13 cellular contexts compared by ENCODE assay signal in genomic region chr1:165634154-165634921, GRCh38. TPM values are rescaled to one million over a fixed set of nuclear protein-coding genes. Genes with fewer than 3 reads are reported as not detected.
A peak's percentile ranks its signal among the peaks of the same experiment; 100 is the strongest.
DNase-seq lines count a peak whose midpoint lies in the region; ATAC-seq and TF ChIP-seq lines count a peak whose summit lies in the region.
"Had no signal": no experiment of that assay in that cellular context is flagged by ENCODE, and none has a peak within 500 bp of the region (broad histone marks: within the 10 kb centered on the region; RNA-seq: fewer than 3 reads in every experiment).

No MANE protein-coding gene starts in this region.

- H3K9me3 Mint-ChIP-seq in stimulated activated naive CD8-positive, alpha-beta T cell treated with anti-CD3 and anti-CD28 coated beads, Interleukin-15, Interleukin-2, amounts not matched to agents 100 ng/mL and 50 ng/mL, for 24 hours = no peaks in the 10 kb centered on the region
- H3K9me3 Mint-ChIP-seq in brain = no peaks in the 10 kb centered on the region
- H3K9me3 Mint-ChIP-seq in nephron = no peaks in the 10 kb centered on the region

- DNase-seq in stimulated activated naive CD8-positive, alpha-beta T cell treated with anti-CD3 and anti-CD28 coated beads, Interleukin-15, Interleukin-2, amounts not matched to agents 100 U/mL and 50 U/mL, for 24 hours = no peak
- DNase-seq: activated CD4-positive, alpha-beta T cell treated with anti-CD3 and anti-CD28 coated beads for 1 hour; activated CD8-positive, alpha-beta memory T cell treated with anti-CD3 and anti-CD28 coated beads, Interleukin-2, amount 50 U/mL, for 48 hours; NCI-H187 treated with DMSO at 0.1 percent for 48 hours; NCI-H748 treated with DMSO at 0.1 percent for 48 hours; stimulated activated naive CD4-positive, alpha-beta T cell treated with Interleukin-2 at 50 U/mL for 16 hours had no signal

- no peak overlapping the region for H3K4me3 Mint-ChIP-seq in stimulated activated naive CD8-positive, alpha-beta T cell treated with anti-CD3 and anti-CD28 coated beads, Interleukin-15, Interleukin-2, amounts not matched to agents 100 ng/mL and 50 ng/mL, for 24 hours
- H3K4me3 Mint-ChIP-seq in brain (peak overlapping the region in 4 of 5 experiments; percentile 62 to 84 (median 70)), nephron (peak overlapping the region; percentile 17 to 59 (median 27))

- peak overlapping the region; percentile 22 for H3K27ac Mint-ChIP-seq in stimulated activated naive CD8-positive, alpha-beta T cell treated with anti-CD3 and anti-CD28 coated beads, Interleukin-15, Interleukin-2, amounts not matched to agents 100 ng/mL and 50 ng/mL, for 24 hours
- H3K27ac Mint-ChIP-seq in brain (peak overlapping the region in 3 of 5 experiments; percentile 19 to 59 (median 43)), nephron (peak overlapping the region in 1 of 3 experiments; percentile 2)

- no peaks in the 10 kb centered on the region for H3K36me3 Mint-ChIP-seq in stimulated activated naive CD8-positive, alpha-beta T cell treated with anti-CD3 and anti-CD28 coated beads, Interleukin-15, Interleukin-2, amounts not matched to agents 100 ng/mL and 50 ng/mL, for 24 hours (ENCODE audit: low read depth)
- H3K36me3 Mint-ChIP-seq in brain = peaks cover 14% of the 10 kb centered on the region
- no peaks in the 10 kb centered on the region for H3K36me3 Mint-ChIP-seq in nephron (ENCODE audit: low read depth)

- no peak for ATAC-seq in stimulated activated naive CD8-positive, alpha-beta T cell treated with anti-CD3 and anti-CD28 coated beads, Interleukin-15, Interleukin-2, amounts not matched to agents 100 U/mL and 50 U/mL, for 24 hours
- ATAC-seq in HG03432 (IDR thresholded peaks at IDR 0.05; ENCODE audit: unreplicated experiment) (no peak), HG02981 (IDR thresholded peaks at IDR 0.05; ENCODE audit: unreplicated experiment) (no peak), HG02588 (IDR thresholded peaks at IDR 0.05; ENCODE audit: unreplicated experiment) (no peak), GM19467 (IDR thresholded peaks at IDR 0.05; ENCODE audit: unreplicated experiment) (no peak)

- TF ChIP-seq CTCF in brain (conservative IDR thresholded peaks at IDR 0.05) = no peak
- no peak for TF ChIP-seq CTCF in nephron (IDR thresholded peaks at IDR 0.05; ENCODE audit: unreplicated experiment in 3 of 3)

- peaks cover 4% of the 10 kb centered on the region for H3K27me3 Mint-ChIP-seq in stimulated activated naive CD8-positive, alpha-beta T cell treated with anti-CD3 and anti-CD28 coated beads, Interleukin-15, Interleukin-2, amounts not matched to agents 100 ng/mL and 50 ng/mL, for 24 hours
- H3K27me3 Mint-ChIP-seq in brain = no peaks in the 10 kb centered on the region
- H3K27me3 Mint-ChIP-seq in nephron (ENCODE audit: low read depth) = no peaks in the 10 kb centered on the region

- H3K4me1 Mint-ChIP-seq in stimulated activated naive CD8-positive, alpha-beta T cell treated with anti-CD3 and anti-CD28 coated beads, Interleukin-15, Interleukin-2, amounts not matched to agents 100 ng/mL and 50 ng/mL, for 24 hours (ENCODE audit: low read depth) = peaks cover 19% of the 10 kb centered on the region
- peaks cover 19% of the 10 kb centered on the region for H3K4me1 Mint-ChIP-seq in brain
- peaks cover 25% of the 10 kb centered on the region for H3K4me1 Mint-ChIP-seq in nephron

RNA-seq across cellular contexts. Expression of gene MGST3, which starts 3.3 kb away (rescaled TPM):
- polyA plus RNA-seq in brain (ENCODE audit: insufficient read depth, low read depth, low replicate concordance) = 196 TPM
